ENCODE assay signal across 4 cellular contexts in the genomic region with DNA sequence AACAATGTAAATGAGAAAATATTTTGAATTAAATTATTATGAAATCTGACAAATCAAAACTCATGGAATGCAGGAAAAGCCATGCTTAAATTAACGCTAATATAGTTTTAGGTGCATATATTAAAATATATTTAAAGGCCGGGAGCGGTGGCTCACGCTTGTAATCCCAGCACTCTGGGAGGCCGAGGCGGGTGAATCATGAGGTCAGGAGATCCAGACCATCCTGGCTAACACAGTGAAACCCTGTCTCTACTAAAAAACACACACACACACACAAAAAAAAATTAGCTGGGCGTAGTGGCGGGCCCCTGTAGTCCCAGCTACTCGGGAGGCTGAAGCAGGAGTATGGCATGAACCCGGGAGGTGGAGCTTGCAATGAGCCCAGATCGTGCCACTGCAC.
DNase-seq lines count a peak whose midpoint lies in the region; ATAC-seq and TF ChIP-seq lines count a peak whose summit lies in the region.
"Not testable (repeated sequence)": the region's sequence is repeated elsewhere in the genome, so short reads cannot be mapped to it uniquely, and the experiment has no call there.

No MANE protein-coding gene starts in this region.

- peak overlapping the region; percentile 41 for H3K27ac Mint-ChIP-seq in progenitor cell of endocrine pancreas

- not testable (repeated sequence) for H3K27me3 ChIP-seq in ACC112 (ENCODE audit: insufficient read depth, low read length); PC-3 (ENCODE audit: low read length); brain microvascular endothelial cell (replicated peaks)

- not testable (repeated sequence) for H3K9me3 Mint-ChIP-seq in progenitor cell of endocrine pancreas (ENCODE audit: low read depth)

- not testable (repeated sequence) for H3K9me2 ChIP-seq in PC-3 (replicated peaks; ENCODE audit: low read length)

- ATAC-seq in PC-3: peak; percentile 56

- not testable (repeated sequence) for H3K36me3 ChIP-seq in ACC112 (ENCODE audit: insufficient read depth, low read length); PC-3 (ENCODE audit: low read depth, low read length); brain microvascular endothelial cell (replicated peaks)

- not testable (repeated sequence) for BruUV-seq in PC-3 (replicated peaks; lab: Mats Ljungman, UMichigan)

- H2AFZ ChIP-seq in ACC112 (ENCODE audit: low read length, unreplicated experiment); PC-3 (ENCODE audit: low read length): not testable (repeated sequence)

- intact Hi-C loops in PC-3 (cut with micrococcal nuclease): loop anchor here (5.0 kb wide), 1 partner anchor 180 kb away; no protein-coding TSS in a partner anchor

- in situ Hi-C loops in brain microvascular endothelial cell (cut with HindIII; ENCODE audit: low pct_ligation_motif_present, low sequenced_read_pairs): not testable (repeated sequence)

- not testable (repeated sequence) for H3K27me3 Mint-ChIP-seq in progenitor cell of endocrine pancreas

- H3K4me2 ChIP-seq in PC-3 (ENCODE audit: low read length): peak overlapping the region; percentile 61

- H3K4me3 ChIP-seq in ACC112 (ENCODE audit: low read depth, low read length); brain microvascular endothelial cell (ENCODE audit: low read depth, low read length): not testable (repeated sequence)
- H3K4me3 ChIP-seq in PC-3 (ENCODE audit: low read length): 0 out of 2 replicates have a peak overlapping the region, but pooled peaks have one; percentile 22

- H3K4me3 Mint-ChIP-seq in progenitor cell of endocrine pancreas (ENCODE audit: low read depth): not testable (repeated sequence)

- CTCF ChIA-PET in PC-3 (lab: Charles Lee): not testable (repeated sequence)

- not testable (repeated sequence) for DNase-seq in PC-3; progenitor cell of endocrine pancreas (ENCODE audit: low spot score, unreplicated experiment)
- peak; percentile 70 for DNase-seq in brain microvascular endothelial cell

- H3K79me2 ChIP-seq in ACC112 (ENCODE audit: control insufficient read depth, insufficient read depth, low read length, unreplicated experiment); PC-3 (ENCODE audit: low read length): not testable (repeated sequence)

- H3K4me1 ChIP-seq in ACC112 (ENCODE audit: control insufficient read depth, insufficient read depth, low read length, unreplicated experiment): not testable (repeated sequence)
- peaks cover 45% of the 10 kb centered on the region for H3K4me1 ChIP-seq in PC-3 (ENCODE audit: insufficient read depth, low read length)

- not testable (repeated sequence) for H3K9me3 ChIP-seq in PC-3 (ENCODE audit: low read length)

- H3F3A ChIP-seq in PC-3 (ENCODE audit: low read length, unreplicated experiment): not testable (repeated sequence)

- POLR2A ChIA-PET in PC-3 (lab: Charles Lee; ENCODE audit: unreplicated experiment): not testable (repeated sequence)

- not testable (repeated sequence) for H4K20me1 ChIP-seq in PC-3 (ENCODE audit: low read length)

- peak overlapping the region; percentile 28 for H3K9ac ChIP-seq in PC-3 (ENCODE audit: low read length)

- H3K36me3 Mint-ChIP-seq in progenitor cell of endocrine pancreas (ENCODE audit: insufficient read depth): not testable (repeated sequence)

- H3K27ac ChIP-seq in ACC112 (ENCODE audit: low read depth, low read length) (peak overlapping the region; percentile 29; the same call in 1 of the 2 replicates), PC-3 (ENCODE audit: low read length) (peak overlapping the region; percentile 74)
- H3K27ac ChIP-seq in brain microvascular endothelial cell: not testable (repeated sequence)

- not testable (repeated sequence) for TF ChIP-seq CTCF in PC-3 (conservative IDR thresholded peaks at IDR 0.05; ENCODE audit: low read depth, low read length); brain microvascular endothelial cell (IDR thresholded peaks at IDR 0.05; ENCODE audit: low read depth, low read length, missing control alignments); progenitor cell of endocrine pancreas (IDR thresholded peaks at IDR 0.05; ENCODE audit: unreplicated experiment)

- not testable (repeated sequence) for H3K4me1 Mint-ChIP-seq in progenitor cell of endocrine pancreas (ENCODE audit: low read depth)
